Comparison of ENCODE assay signal across 9 cellular contexts in the genomic region with DNA sequence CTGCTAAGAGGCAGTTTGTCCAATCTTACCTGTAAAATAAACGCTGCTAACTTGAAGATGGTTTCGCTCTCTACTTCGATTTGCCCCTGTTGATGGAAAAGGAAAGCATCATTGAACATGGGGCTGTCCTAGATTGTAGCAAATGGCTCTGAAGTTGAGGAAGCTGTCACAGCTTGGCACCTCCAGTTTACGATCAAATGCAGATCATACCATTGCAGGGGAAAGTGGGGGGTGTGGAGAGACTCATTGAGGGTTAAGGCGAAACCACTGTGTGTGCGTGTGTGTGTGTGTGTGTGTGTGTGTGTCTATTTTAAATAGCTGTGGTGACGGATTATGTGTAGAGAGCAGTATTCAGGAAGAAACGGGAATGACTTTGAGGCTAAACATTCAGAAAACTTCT.
DNase-seq lines count a peak whose midpoint lies in the region; ATAC-seq and TF ChIP-seq lines count a peak whose summit lies in the region.
"Had no signal": no experiment of that assay in that cellular context is flagged by ENCODE, and none has a peak within 500 bp of the region (broad histone marks: within the 10 kb centered on the region; RNA-seq: fewer than 3 reads in every experiment).

No MANE protein-coding gene starts in this region.

- H3K4me3 ChIP-seq in DND-41 (ENCODE audit: low read depth in 1 of 2, low read length in 2 of 2): no peak overlapping the region
- peak overlapping the region; percentile 66 for H3K4me3 ChIP-seq in epithelial cell of proximal tubule (ENCODE audit: low read depth, low read length)
- H3K4me3 ChIP-seq: thoracic aorta had no signal

- no peak overlapping the region for H3K27ac ChIP-seq in DND-41 (ENCODE audit: low read length)
- H3K27ac ChIP-seq: thoracic aorta had no signal

- H3K36me3 ChIP-seq in DND-41 (ENCODE audit: insufficient read depth, low read length): peaks cover 16% of the 10 kb centered on the region
- H3K36me3 ChIP-seq: thoracic aorta had no signal

- no peak overlapping the region for H2AFZ ChIP-seq in DND-41 (ENCODE audit: low read depth, low read length)

- H3K79me2 ChIP-seq in DND-41 (ENCODE audit: insufficient read depth, low read length): no peaks in the 10 kb centered on the region

- ATAC-seq in DND-41 (ENCODE audit: insufficient read depth, low read depth) (0 out of 3 replicates have a peak, but pooled peaks have one; percentile 19), HG02623 (IDR thresholded peaks at IDR 0.05; ENCODE audit: unreplicated experiment) (no peak), GM21367 (IDR thresholded peaks at IDR 0.05; ENCODE audit: unreplicated experiment) (no peak), GM19328 (IDR thresholded peaks at IDR 0.05; ENCODE audit: unreplicated experiment) (no peak)

- TF ChIP-seq CTCF in DND-41 (IDR thresholded peaks at IDR 0.05; ENCODE audit: borderline replicate concordance, extremely low read depth, low read length, poor library complexity, severe bottlenecking) (no peak), epithelial cell of proximal tubule (conservative IDR thresholded peaks at IDR 0.05; ENCODE audit: low read depth, low read length) (no peak)

- no peaks in the 10 kb centered on the region for H4K20me1 ChIP-seq in DND-41 (ENCODE audit: insufficient read depth, low read length)

- H3K27me3 ChIP-seq in DND-41 (ENCODE audit: insufficient read depth, low read length, poor library complexity): no peaks in the 10 kb centered on the region

- DNase-seq in DND-41: peak; percentile 12
- DNase-seq in activated CD4-positive, alpha-beta T cell treated with anti-CD3 and anti-CD28 coated beads for 1 hour: peak; percentile 19
- peak; percentile 93 for DNase-seq in epithelial cell of proximal tubule (ENCODE audit: low read depth)
- DNase-seq in nucleus accumbens (lab: John Stamatoyannopoulos, UW): peak in 37 of 56 donors; percentile 3 to 60 (median 20)
- DNase-seq in RKO (ENCODE audit: low spot score): no peak

- H3K9ac ChIP-seq in DND-41 (ENCODE audit: low read depth, low read length): no peak overlapping the region

- no peaks in the 10 kb centered on the region for H3K9me3 ChIP-seq in DND-41 (ENCODE audit: insufficient read depth, low read length, severe bottlenecking)
- H3K9me3 ChIP-seq: thoracic aorta had no signal

- no peak overlapping the region for H3K4me2 ChIP-seq in DND-41 (ENCODE audit: insufficient read depth, low read length)

- no peaks in the 10 kb centered on the region for H3K4me1 ChIP-seq in DND-41 (ENCODE audit: insufficient read depth, low read length)
